Comparison of ENCODE assay signal across 1 cellular context in the genomic region with DNA sequence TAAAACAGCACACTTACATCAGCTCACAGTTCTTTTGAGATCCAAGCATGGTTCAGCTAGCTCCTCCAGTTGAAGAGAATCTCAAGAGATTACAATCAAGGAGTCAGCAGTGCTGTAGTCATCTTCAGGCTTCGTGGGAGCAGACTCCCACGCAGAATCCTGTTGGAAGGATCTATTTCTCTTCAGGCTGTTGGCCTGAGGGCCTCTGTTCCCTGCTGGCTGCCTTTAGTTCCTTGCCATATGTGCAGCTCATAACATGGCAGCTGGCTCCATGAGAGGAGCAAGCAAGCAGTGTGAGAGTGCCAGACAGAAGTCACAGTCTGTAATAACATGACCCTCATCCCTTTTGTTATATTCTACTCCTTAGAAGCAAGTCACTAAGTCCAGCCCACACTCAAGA.
TF ChIP-seq lines count a peak whose summit lies in the region.

No MANE protein-coding gene starts in this region.

TF ChIP-seq in IMR-90, 13 proteins besides CTCF, POLR2A, EP300 and RAD21 (continued from another document):
- no peak for TF ChIP-seq MXI1 (IDR thresholded peaks at IDR 0.05; ENCODE audit: borderline replicate concordance, low read depth, low read length)
- TF ChIP-seq MAZ (IDR thresholded peaks at IDR 0.05; ENCODE audit: borderline replicate concordance, low read depth, low read length): no peak
- TF ChIP-seq, protein P1, sequence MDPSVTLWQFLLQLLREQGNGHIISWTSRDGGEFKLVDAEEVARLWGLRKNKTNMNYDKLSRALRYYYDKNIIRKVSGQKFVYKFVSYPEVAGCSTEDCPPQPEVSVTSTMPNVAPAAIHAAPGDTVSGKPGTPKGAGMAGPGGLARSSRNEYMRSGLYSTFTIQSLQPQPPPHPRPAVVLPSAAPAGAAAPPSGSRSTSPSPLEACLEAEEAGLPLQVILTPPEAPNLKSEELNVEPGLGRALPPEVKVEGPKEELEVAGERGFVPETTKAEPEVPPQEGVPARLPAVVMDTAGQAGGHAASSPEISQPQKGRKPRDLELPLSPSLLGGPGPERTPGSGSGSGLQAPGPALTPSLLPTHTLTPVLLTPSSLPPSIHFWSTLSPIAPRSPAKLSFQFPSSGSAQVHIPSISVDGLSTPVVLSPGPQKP (IDR thresholded peaks at IDR 0.05; ENCODE audit: borderline replicate concordance, low read depth, low read length): no peak
- no peak for TF ChIP-seq SMC3 (IDR thresholded peaks at IDR 0.05; ENCODE audit: low read depth, low read length)
